Comparison of ENCODE assay signal across 8 cellular contexts in the genomic region with DNA sequence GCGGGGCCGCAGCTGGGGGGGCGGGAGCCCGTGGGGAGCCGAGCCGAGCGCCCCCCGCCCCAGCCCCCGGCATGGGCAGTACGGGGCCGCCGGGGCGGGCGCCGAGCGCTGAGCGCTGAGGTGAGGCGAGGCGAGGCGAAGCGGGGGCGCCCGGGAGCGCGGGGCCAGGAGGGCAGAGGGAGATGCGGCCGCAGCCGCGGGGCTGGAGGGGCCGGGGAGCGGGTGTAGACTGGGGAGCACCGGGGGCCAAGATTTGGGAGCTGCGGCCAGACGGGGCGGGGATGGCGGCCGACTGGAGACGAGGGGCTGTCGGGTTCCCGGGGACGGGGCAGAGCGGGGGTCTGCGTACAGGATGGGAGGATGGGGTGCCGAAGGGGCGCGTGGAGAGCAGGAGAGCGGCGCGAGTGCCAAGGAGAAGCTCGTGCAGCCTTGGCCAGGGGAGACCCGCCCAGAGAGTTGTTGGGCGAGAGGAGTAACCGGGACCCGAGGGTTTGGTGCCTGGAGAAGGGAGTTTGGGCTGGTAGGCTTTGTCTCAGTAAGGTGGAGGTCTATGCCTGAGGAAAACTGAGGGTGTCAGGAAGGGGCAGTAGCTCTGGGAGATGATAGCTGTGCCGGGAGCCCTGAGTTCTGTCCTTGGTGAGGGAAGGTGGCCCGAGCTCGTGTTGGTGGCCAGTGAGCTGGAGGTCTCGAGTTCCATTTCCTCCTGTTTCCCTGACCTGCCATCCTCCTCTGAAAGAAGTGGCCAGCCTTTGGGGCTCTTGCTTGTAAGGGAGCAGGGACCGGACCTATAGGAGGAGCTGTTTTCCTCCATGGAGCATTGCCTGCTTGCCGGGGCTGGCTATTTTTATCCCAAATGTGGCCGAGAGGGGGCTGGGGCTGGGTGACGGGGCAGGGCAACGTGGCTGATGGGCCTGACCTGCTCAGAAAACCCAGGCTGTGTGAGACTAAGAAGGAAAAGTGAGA. TPM values are rescaled to one million over a fixed set of nuclear protein-coding genes. Genes with fewer than 3 reads are reported as not detected.
DNase-seq lines count a peak whose midpoint lies in the region; ATAC-seq and TF ChIP-seq lines count a peak whose summit lies in the region.

No MANE protein-coding gene starts in this region.

- no peaks in the 10 kb centered on the region for H3K9me3 ChIP-seq in SJSA1 (replicated peaks)
- H3K9me3 ChIP-seq in sigmoid colon, result no peaks in the 10 kb centered on the region

- no peak for TF ChIP-seq EP300 in sigmoid colon (IDR thresholded peaks at IDR 0.05)

- WGBS in sigmoid colon, 2 donors, result 2 to 4% methylated on average over 63 of the region's 63 CpGs

- no peak for TF ChIP-seq POLR2A in sigmoid colon (IDR thresholded peaks at IDR 0.05)

- peak overlapping the region; percentile 78 for H3K27ac ChIP-seq in SJSA1
- peak overlapping the region; percentile 93 to 98 (median 96) for H3K27ac ChIP-seq in sigmoid colon

- H3K36me3 ChIP-seq in SJSA1 (peaks cover 28% of the 10 kb centered on the region), sigmoid colon (peaks cover 0 to 8% (median 2%) of the 10 kb centered on the region in 4 donors)

- H3K27me3 ChIP-seq in SJSA1 (replicated peaks) (no peaks in the 10 kb centered on the region), sigmoid colon (no peaks in the 10 kb centered on the region)

- intact Hi-C loops in sigmoid colon (cut with DNase I), result loop anchor here (5.0 kb wide), 2 partner anchors 111 to 231 kb away; partner anchors contain the start of gene UBE2Q1

- peak; percentile 4 to 63 (median 58) for TF ChIP-seq CTCF in sigmoid colon (IDR thresholded peaks at IDR 0.05)

- H3K4me3 ChIP-seq in SJSA1 (peak overlapping the region; percentile 95), sigmoid colon (peak overlapping the region; percentile 69 to 85 (median 76))

- DNase-seq in DMS53 treated with DMSO at 0.1 percent for 48 hours (lab: John Stamatoyannopoulos, UW; ENCODE audit: unreplicated experiment) (peak; percentile 52), SJSA1 (ENCODE audit: low read depth in 1 of 2, low spot score in 2 of 2) (peak; percentile 84 to 92), iPS-NIHi11 (ENCODE audit: low spot score) (peak; percentile 83), sigmoid colon (peak; percentile 86)
- DNase-seq in central memory CD4-positive, alpha-beta T cell, result peak; percentile 31

- H3K4me1 ChIP-seq in SJSA1 (replicated peaks), result peaks cover 15% of the 10 kb centered on the region
- H3K4me1 ChIP-seq in sigmoid colon, result peaks cover 0 to 52% (median 41%) of the 10 kb centered on the region in 4 donors

- peak; percentile 25 for ATAC-seq in HG03432 (IDR thresholded peaks at IDR 0.05; ENCODE audit: unreplicated experiment)
- ATAC-seq in HG02678 (IDR thresholded peaks at IDR 0.05; ENCODE audit: unreplicated experiment), result no peak
- no peak for ATAC-seq in HG02884 (IDR thresholded peaks at IDR 0.05; ENCODE audit: unreplicated experiment)

RNA-seq across cellular contexts. Expression of gene ATP8B2, which starts 0.5 kb away (rescaled TPM):
- 36.9 and 77.8 TPM in 2 replicates for total RNA-seq in SJSA1 (2014; rRNA removed; shearing (Covaris generic))
- 10 to 100 TPM; 53.1 to 64.3 (median 56.6) TPM for total RNA-seq in sigmoid colon
- polyA plus RNA-seq in sigmoid colon, result 10 to 100 TPM in 1 of 3 donors, 1 to 10 TPM in 1, under 1 TPM in 1; 0.92 to 17.7 (median 7.2) TPM

RNA-seq across cellular contexts. Expression of gene AQP10, which starts 5.0 kb away (rescaled TPM):
- not detected in 2 replicates for total RNA-seq in SJSA1 (2014; rRNA removed; shearing (Covaris generic))
- not detected for total RNA-seq in sigmoid colon
- polyA plus RNA-seq in sigmoid colon, result not detected

RNA-seq across cellular contexts. Expression of gene HAX1, which starts 53.4 kb away (rescaled TPM):
- 175 and 184 TPM in 2 replicates for total RNA-seq in SJSA1 (2014; rRNA removed; shearing (Covaris generic))
- total RNA-seq in sigmoid colon, result 100 to 1,000 TPM; 105 to 171 (median 120) TPM
- polyA plus RNA-seq in sigmoid colon, result 10 to 100 TPM; 76.3 to 95.6 (median 80.2) TPM

Comparison
In these comparisons a context has a peak if more than half of its experiments do, and no peak if none do; other contexts are left out.
1. DNase-seq: peak in every context shown above with its lines; median percentile 88 in SJSA1; 86 in sigmoid colon; 83 in iPS-NIHi11; 52 in DMS53 treated with DMSO at 0.1 percent for 48 hours; 31 in central memory CD4-positive, alpha-beta T cell.